Comparison of ENCODE assay signal across 6 cellular contexts in genomic region chr19:46616631-46617322, GRCh38. TPM values are rescaled to one million over a fixed set of nuclear protein-coding genes. Genes with fewer than 3 reads are reported as not detected.
DNase-seq lines count a peak whose midpoint lies in the region; ATAC-seq and TF ChIP-seq lines count a peak whose summit lies in the region.

No MANE protein-coding gene starts in this region.

- H3K4me3 Mint-ChIP-seq in activated T-helper 17 cell treated with anti-CD3 and anti-CD28 coated beads, Interleukin-2, amount 50 U/mL, for 72 hours, result peak overlapping the region; percentile 79

- H3K4me1 ChIP-seq in lower lobe of right lung, result peaks cover 35% of the 10 kb centered on the region

- H3K27ac Mint-ChIP-seq in activated T-helper 17 cell treated with anti-CD3 and anti-CD28 coated beads, Interleukin-2, amount 50 U/mL, for 72 hours, result peak overlapping the region; percentile 91

- intact Hi-C loops in lower lobe of right lung (cut with DNase I), result no loop called here

- no peak overlapping the region for H3K27ac ChIP-seq in lower lobe of right lung

- TF ChIP-seq CTCF in lower lobe of right lung (IDR thresholded peaks at IDR 0.05), result peak; percentile 25

- no peaks in the 10 kb centered on the region for H3K27me3 ChIP-seq in lower lobe of right lung (ENCODE audit: low read depth)

- H3K9me3 Mint-ChIP-seq in activated T-helper 17 cell treated with anti-CD3 and anti-CD28 coated beads, Interleukin-2, amount 50 U/mL, for 72 hours, result no peaks in the 10 kb centered on the region

- no peak overlapping the region for H3K4me3 ChIP-seq in lower lobe of right lung

- no peaks in the 10 kb centered on the region for H3K36me3 ChIP-seq in lower lobe of right lung

- H3K9me3 ChIP-seq in lower lobe of right lung, result no peaks in the 10 kb centered on the region

- DNase-seq in DMS53 (lab: John Stamatoyannopoulos, UW) (peak; percentile 87), NAMALWA (ENCODE audit: low spot score) (peak; percentile 47), lower lobe of right lung (no peak)

- peaks cover 7% of the 10 kb centered on the region for H3K36me3 Mint-ChIP-seq in activated T-helper 17 cell treated with anti-CD3 and anti-CD28 coated beads, Interleukin-2, amount 50 U/mL, for 72 hours (ENCODE audit: low read depth)

- H3K4me1 Mint-ChIP-seq in activated T-helper 17 cell treated with anti-CD3 and anti-CD28 coated beads, Interleukin-2, amount 50 U/mL, for 72 hours, result peaks cover 30% of the 10 kb centered on the region

- peak; percentile 66 for ATAC-seq in activated T-helper 17 cell treated with anti-CD3 and anti-CD28 coated beads, Interleukin-2, amount 50 U/mL, for 72 hours (replicated peaks)
- peak; percentile 55 to 60 for ATAC-seq in lower lobe of right lung
- no peak for ATAC-seq in HG02840 (IDR thresholded peaks at IDR 0.05; ENCODE audit: low FRiP score, unreplicated experiment)
- ATAC-seq in GM21515 (IDR thresholded peaks at IDR 0.05; ENCODE audit: unreplicated experiment), result no peak

- no peaks in the 10 kb centered on the region for H3K27me3 Mint-ChIP-seq in activated T-helper 17 cell treated with anti-CD3 and anti-CD28 coated beads, Interleukin-2, amount 50 U/mL, for 72 hours

RNA-seq across cellular contexts. Expression of gene PTGIR, which starts 8.1 kb away (rescaled TPM):
- total RNA-seq in activated T-helper 17 cell treated with anti-CD3 and anti-CD28 coated beads, Interleukin-2, amount 50 U/mL, for 72 hours, result 10 to 100 TPM in 1 of 2 donors, 1 to 10 TPM in 1; 1.3 to 12.9 TPM
- 6.9 TPM for total RNA-seq in lower lobe of right lung

RNA-seq across cellular contexts. Expression of gene CALM3, which starts 15.6 kb away (rescaled TPM):
- 100 to 1,000 TPM; 313 to 323 TPM for total RNA-seq in activated T-helper 17 cell treated with anti-CD3 and anti-CD28 coated beads, Interleukin-2, amount 50 U/mL, for 72 hours
- total RNA-seq in lower lobe of right lung, result 155 TPM

RNA-seq across cellular contexts. Expression of gene GNG8, which starts 19.2 kb away (rescaled TPM):
- total RNA-seq in activated T-helper 17 cell treated with anti-CD3 and anti-CD28 coated beads, Interleukin-2, amount 50 U/mL, for 72 hours, result 1 to 10 TPM in 1 of 2 donors, not detected in 1; 9.6 TPM
- total RNA-seq in lower lobe of right lung, result not detected

RNA-seq across cellular contexts. Expression of gene DACT3, which starts 44.2 kb away (rescaled TPM):
- 1 to 10 TPM in 1 of 2 donors, under 1 TPM in 1; 0.09 to 5.4 TPM for total RNA-seq in activated T-helper 17 cell treated with anti-CD3 and anti-CD28 coated beads, Interleukin-2, amount 50 U/mL, for 72 hours
- total RNA-seq in lower lobe of right lung, result 4.9 TPM

Comparison
In these comparisons a context has a peak if more than half of its experiments do, and no peak if none do; other contexts are left out.
1. ATAC-seq: peak in activated T-helper 17 cell treated with anti-CD3 and anti-CD28 coated beads, Interleukin-2, amount 50 U/mL, for 72 hours (single experiment) and lower lobe of right lung (2 of 2); none in HG02840 (single experiment) and GM21515 (single experiment).